ENCODE assay signal across 8 cellular contexts in genomic region chr7:75358671-75359541, GRCh38. TPM values are rescaled to one million over a fixed set of nuclear protein-coding genes. Genes with fewer than 3 reads are reported as not detected.
A peak's percentile ranks its signal among the peaks of the same experiment; 100 is the strongest.
DNase-seq lines count a peak whose midpoint lies in the region; ATAC-seq and TF ChIP-seq lines count a peak whose summit lies in the region.
"Not testable (repeated sequence)": the region's sequence is repeated elsewhere in the genome, so short reads cannot be mapped to it uniquely, and the experiment has no call there.

No MANE protein-coding gene starts in this region.

- H2BK5ac ChIP-seq in trophoblast cell (ENCODE audit: low read depth, low read length, poor library complexity): not testable (repeated sequence)

- not testable (repeated sequence) for H3K79me1 ChIP-seq in trophoblast cell (ENCODE audit: low read length)

- CTCF ChIA-PET in activated CD4-positive, alpha-beta memory T cell treated with anti-CD3 and anti-CD28 coated beads, Interleukin-2, amount 10 ng/mL, durations not matched to agents 7 days and 5 days (lab: Charles Lee): not testable (repeated sequence)

- H3K4me3 Mint-ChIP-seq in activated CD4-positive, alpha-beta memory T cell treated with anti-CD3 and anti-CD28 coated beads, Interleukin-2, amount 10 ng/mL, durations not matched to agents 7 days and 5 days: not testable (repeated sequence)
- peak overlapping the region in 3 of 5 experiments; percentile 33 to 91 (median 90) for H3K4me3 Mint-ChIP-seq in brain

- not testable (repeated sequence) for H3K4me2 ChIP-seq in trophoblast cell (ENCODE audit: low read length)

- not testable (repeated sequence) for H3K9me3 Mint-ChIP-seq in activated CD4-positive, alpha-beta memory T cell treated with anti-CD3 and anti-CD28 coated beads, Interleukin-2, amount 10 ng/mL, durations not matched to agents 7 days and 5 days; brain

- not testable (repeated sequence) for H4K8ac ChIP-seq in trophoblast cell (ENCODE audit: low read depth, low read length)

- not testable (repeated sequence) for H3K27me3 ChIP-seq in trophoblast cell (ENCODE audit: insufficient read depth, low read length); testis

- intact Hi-C loops in left cardiac atrium (cut with DNase I); testis (cut with DNase I; ENCODE audit: low total_unique reads): not testable (repeated sequence)

- not testable (repeated sequence) for H2AK5ac ChIP-seq in trophoblast cell (ENCODE audit: low read length)

- H3K27ac Mint-ChIP-seq in activated CD4-positive, alpha-beta memory T cell treated with anti-CD3 and anti-CD28 coated beads, Interleukin-2, amount 10 ng/mL, durations not matched to agents 7 days and 5 days: peak overlapping the region; percentile 47
- H3K27ac Mint-ChIP-seq in brain: peak overlapping the region in 2 of 5 experiments; percentile 94 to 95

- WGBS in trophoblast cell (ENCODE audit: extremely low coverage, insufficient coverage, insufficient read length): no CpG with 5 or more reads among the region's 70 CpGs
- no CpG with 5 or more reads among the region's 70 CpGs for WGBS in testis, 2 donors

- H2AFZ ChIP-seq in trophoblast cell (ENCODE audit: insufficient read depth, low read length, poor library complexity): not testable (repeated sequence)

- not testable (repeated sequence) for H2BK120ac ChIP-seq in trophoblast cell (ENCODE audit: insufficient read depth, low read length, poor library complexity)

- H3K4me3 ChIP-seq in LNCaP clone FGC (ENCODE audit: low read depth, low read length) (peak overlapping the region; percentile 45), trophoblast cell (ENCODE audit: low read depth, low read length) (peak overlapping the region; percentile 71), testis (peak overlapping the region; percentile 31)

- not testable (repeated sequence) for H3K18ac ChIP-seq in trophoblast cell (ENCODE audit: low read length)

- not testable (repeated sequence) for H3K79me2 ChIP-seq in trophoblast cell (ENCODE audit: control insufficient read depth, insufficient read depth, low read length, poor library complexity)

- H3K9me3 ChIP-seq in trophoblast cell (ENCODE audit: insufficient read depth, low read depth, low read length); testis: not testable (repeated sequence)

- H3K4me1 ChIP-seq in trophoblast cell (ENCODE audit: control insufficient read depth in 1 of 2, insufficient read depth in 2 of 2, low read length in 2 of 2); testis: not testable (repeated sequence)

- not testable (repeated sequence) for TF ChIP-seq POLR2A in testis (IDR thresholded peaks at IDR 0.05)

- peak overlapping the region; percentile 41 for H3K27ac ChIP-seq in trophoblast cell (ENCODE audit: low read depth, low read length)
- not testable (repeated sequence) for H3K27ac ChIP-seq in testis

- not testable (repeated sequence) for TF ChIP-seq CTCF in LNCaP clone FGC (IDR thresholded peaks at IDR 0.05; ENCODE audit: control insufficient read depth, extremely low read depth, insufficient read depth); brain (conservative IDR thresholded peaks at IDR 0.05); testis (IDR thresholded peaks at IDR 0.05)

- not testable (repeated sequence) for H4K91ac ChIP-seq in trophoblast cell (ENCODE audit: low read depth, low read length)

- not testable (repeated sequence) for H3K14ac ChIP-seq in trophoblast cell (ENCODE audit: low read length)

- H4K12ac ChIP-seq in trophoblast cell (ENCODE audit: low read depth, low read length): not testable (repeated sequence)

- H3K36me3 ChIP-seq in trophoblast cell (ENCODE audit: control insufficient read depth in 1 of 2, insufficient read depth in 2 of 2, low read length in 2 of 2); testis (ENCODE audit: low read depth, missing control alignments): not testable (repeated sequence)

- H2BK12ac ChIP-seq in trophoblast cell (ENCODE audit: low read length): not testable (repeated sequence)

- POLR2A ChIA-PET in activated CD4-positive, alpha-beta memory T cell treated with anti-CD3 and anti-CD28 coated beads, Interleukin-2, amount 10 ng/mL, durations not matched to agents 7 days and 5 days (lab: Charles Lee): not testable (repeated sequence)

- not testable (repeated sequence) for H3K4me1 Mint-ChIP-seq in activated CD4-positive, alpha-beta memory T cell treated with anti-CD3 and anti-CD28 coated beads, Interleukin-2, amount 10 ng/mL, durations not matched to agents 7 days and 5 days; brain

- DNase-seq in LNCaP clone FGC (ENCODE audit: low read depth) (peak; percentile 1), left cardiac atrium (peak; percentile 6), trophoblast cell (peak; percentile 0 to 32), testis (peak; percentile 17)
- peak; percentile 48 for DNase-seq in activated CD4-positive, alpha-beta memory T cell treated with anti-CD3 and anti-CD28 coated beads, Interleukin-2, amount 10 ng/mL, durations not matched to agents 7 days and 5 days

- ATAC-seq in GM18868 (IDR thresholded peaks at IDR 0.05; ENCODE audit: unreplicated experiment): peak; percentile 60
- peak; percentile 62 for ATAC-seq in HG02610 (IDR thresholded peaks at IDR 0.05; ENCODE audit: unreplicated experiment)
- peak; percentile 95 to 96 for ATAC-seq in left cardiac atrium

- not testable (repeated sequence) for H3K27me3 Mint-ChIP-seq in activated CD4-positive, alpha-beta memory T cell treated with anti-CD3 and anti-CD28 coated beads, Interleukin-2, amount 10 ng/mL, durations not matched to agents 7 days and 5 days; brain

- H3K9ac ChIP-seq in trophoblast cell (ENCODE audit: low read length): not testable (repeated sequence)

- not testable (repeated sequence) for H3K36me3 Mint-ChIP-seq in activated CD4-positive, alpha-beta memory T cell treated with anti-CD3 and anti-CD28 coated beads, Interleukin-2, amount 10 ng/mL, durations not matched to agents 7 days and 5 days (ENCODE audit: low read depth); brain

- H3K4ac ChIP-seq in trophoblast cell (ENCODE audit: low read depth, low read length): not testable (repeated sequence)

- not testable (repeated sequence) for H3K23ac ChIP-seq in trophoblast cell (ENCODE audit: low read length)

RNA-seq across cellular contexts. Expression of gene TRIM73, which starts 36.5 kb away (rescaled TPM):
- 1 to 10 TPM; 8.5 to 9.0 TPM for total RNA-seq in activated CD4-positive, alpha-beta memory T cell treated with anti-CD3 and anti-CD28 coated beads, Interleukin-2, amount 10 ng/mL, durations not matched to agents 7 days and 5 days
- polyA plus RNA-seq in brain (ENCODE audit: insufficient read depth, low read depth, low replicate concordance) (2.3 TPM), testis (ENCODE audit: insufficient read depth, low read depth, low replicate concordance) (21.3 TPM)
- total RNA-seq in left cardiac atrium (1 to 10 TPM in 1 of 2 donors, under 1 TPM in 1; 0.74 to 2.7 TPM), testis (10 to 100 TPM; 17.3 to 22.4 TPM)
- polyA plus RNA-seq in trophoblast cell (2013): 2.1 TPM in 2 replicates
